Comparison of ENCODE assay signal across 9 cellular contexts in genomic region chr20:51661609-51662178, GRCh38.
DNase-seq lines count a peak whose midpoint lies in the region; ATAC-seq and TF ChIP-seq lines count a peak whose summit lies in the region.
"Had no signal": no experiment of that assay in that cellular context is flagged by ENCODE, and none has a peak within 500 bp of the region (broad histone marks: within the 10 kb centered on the region; RNA-seq: fewer than 3 reads in every experiment).

No MANE protein-coding gene starts in this region.

- no peaks in the 10 kb centered on the region for H3K27me3 ChIP-seq in osteoblast (ENCODE audit: insufficient read depth, low read length)
- H3K27me3 ChIP-seq: neutrophil had no signal

- CTCF ChIA-PET in activated naive CD4-positive, alpha-beta T cell treated with anti-CD3 and anti-CD28 coated beads, Interleukin-2, amount 10 ng/mL, durations not matched to agents 7 days and 5 days (lab: Charles Lee) = interaction anchor here (0.6 kb wide), 1 partner anchor 294 kb away, joined by 3 read pairs; no protein-coding TSS in a partner anchor

- DNase-seq in EH (ENCODE audit: low read depth) = peak; percentile 51
- peak; percentile 68 for DNase-seq in NCI-H82 (lab: John Stamatoyannopoulos, UW)
- peak; percentile 32 for DNase-seq in activated naive CD4-positive, alpha-beta T cell treated with anti-CD3 and anti-CD28 coated beads, Interleukin-2, amount 10 ng/mL, durations not matched to agents 7 days and 5 days
- peak; percentile 73 for DNase-seq in osteoblast (ENCODE audit: insufficient read length, low spot score, missing footprints)
- DNase-seq in DMS153 treated with DMSO at 0.1 percent for 48 hours (lab: John Stamatoyannopoulos, UW; ENCODE audit: unreplicated experiment) = no peak
- no peak for DNase-seq in NCI-H510A treated with DMSO at 0.1 percent for 48 hours (lab: John Stamatoyannopoulos, UW)
- no peak for DNase-seq in OCI-M2 (lab: John Stamatoyannopoulos, UW; ENCODE audit: unreplicated experiment)

- H3K4me3 Mint-ChIP-seq in activated naive CD4-positive, alpha-beta T cell treated with anti-CD3 and anti-CD28 coated beads, Interleukin-2, amount 10 ng/mL, durations not matched to agents 7 days and 5 days = no peak overlapping the region

- peaks cover 11% of the 10 kb centered on the region for H3K4me1 Mint-ChIP-seq in activated naive CD4-positive, alpha-beta T cell treated with anti-CD3 and anti-CD28 coated beads, Interleukin-2, amount 10 ng/mL, durations not matched to agents 7 days and 5 days

- no peak overlapping the region for H3K4me3 ChIP-seq in osteoblast (ENCODE audit: insufficient read depth, low read length)

- H3K79me2 ChIP-seq in osteoblast (ENCODE audit: insufficient read depth, low read length) = no peaks in the 10 kb centered on the region

- TF ChIP-seq CTCF in osteoblast (IDR thresholded peaks at IDR 0.05; ENCODE audit: extremely low read depth, low read depth, low read length) = no peak

- no peaks in the 10 kb centered on the region for H3K9me3 ChIP-seq in osteoblast (ENCODE audit: low read depth, low read length)
- H3K9me3 ChIP-seq: neutrophil had no signal

- peak overlapping the region; percentile 83 for H3K27ac ChIP-seq in osteoblast (ENCODE audit: low read depth, low read length)

- no peaks in the 10 kb centered on the region for H4K20me1 ChIP-seq in osteoblast (ENCODE audit: insufficient read depth, low read length)

- no peaks in the 10 kb centered on the region for H3K36me3 Mint-ChIP-seq in activated naive CD4-positive, alpha-beta T cell treated with anti-CD3 and anti-CD28 coated beads, Interleukin-2, amount 10 ng/mL, durations not matched to agents 7 days and 5 days

- H3K27me3 Mint-ChIP-seq in activated naive CD4-positive, alpha-beta T cell treated with anti-CD3 and anti-CD28 coated beads, Interleukin-2, amount 10 ng/mL, durations not matched to agents 7 days and 5 days = peaks cover 13% of the 10 kb centered on the region

- H2AFZ ChIP-seq in osteoblast (ENCODE audit: low read length) = no peak overlapping the region

- H3K9me3 Mint-ChIP-seq in activated naive CD4-positive, alpha-beta T cell treated with anti-CD3 and anti-CD28 coated beads, Interleukin-2, amount 10 ng/mL, durations not matched to agents 7 days and 5 days = no peaks in the 10 kb centered on the region

- H3K4me2 ChIP-seq in osteoblast (ENCODE audit: insufficient read depth, low read length) = no peak overlapping the region

- no peaks in the 10 kb centered on the region for H3K36me3 ChIP-seq in osteoblast (ENCODE audit: insufficient read depth, low read length)
- H3K36me3 ChIP-seq: neutrophil had no signal

- ATAC-seq in GM21515 (IDR thresholded peaks at IDR 0.05; ENCODE audit: unreplicated experiment) = no peak

- no peak overlapping the region for H3K27ac Mint-ChIP-seq in activated naive CD4-positive, alpha-beta T cell treated with anti-CD3 and anti-CD28 coated beads, Interleukin-2, amount 10 ng/mL, durations not matched to agents 7 days and 5 days

- peaks cover 20% of the 10 kb centered on the region for H3K4me1 ChIP-seq in osteoblast (ENCODE audit: insufficient read depth, low read length)

Comparison
In these comparisons a context has a peak if more than half of its experiments do, and no peak if none do; other contexts are left out.
1. DNase-seq: peak in EH (single experiment), NCI-H82 (single experiment), activated naive CD4-positive, alpha-beta T cell treated with anti-CD3 and anti-CD28 coated beads, Interleukin-2, amount 10 ng/mL, durations not matched to agents 7 days and 5 days (single experiment) and osteoblast (single experiment); none in DMS153 treated with DMSO at 0.1 percent for 48 hours (single experiment), NCI-H510A treated with DMSO at 0.1 percent for 48 hours (single experiment) and OCI-M2 (single experiment).